Comparison of ENCODE assay signal across 8 cellular contexts in the genomic region with DNA sequence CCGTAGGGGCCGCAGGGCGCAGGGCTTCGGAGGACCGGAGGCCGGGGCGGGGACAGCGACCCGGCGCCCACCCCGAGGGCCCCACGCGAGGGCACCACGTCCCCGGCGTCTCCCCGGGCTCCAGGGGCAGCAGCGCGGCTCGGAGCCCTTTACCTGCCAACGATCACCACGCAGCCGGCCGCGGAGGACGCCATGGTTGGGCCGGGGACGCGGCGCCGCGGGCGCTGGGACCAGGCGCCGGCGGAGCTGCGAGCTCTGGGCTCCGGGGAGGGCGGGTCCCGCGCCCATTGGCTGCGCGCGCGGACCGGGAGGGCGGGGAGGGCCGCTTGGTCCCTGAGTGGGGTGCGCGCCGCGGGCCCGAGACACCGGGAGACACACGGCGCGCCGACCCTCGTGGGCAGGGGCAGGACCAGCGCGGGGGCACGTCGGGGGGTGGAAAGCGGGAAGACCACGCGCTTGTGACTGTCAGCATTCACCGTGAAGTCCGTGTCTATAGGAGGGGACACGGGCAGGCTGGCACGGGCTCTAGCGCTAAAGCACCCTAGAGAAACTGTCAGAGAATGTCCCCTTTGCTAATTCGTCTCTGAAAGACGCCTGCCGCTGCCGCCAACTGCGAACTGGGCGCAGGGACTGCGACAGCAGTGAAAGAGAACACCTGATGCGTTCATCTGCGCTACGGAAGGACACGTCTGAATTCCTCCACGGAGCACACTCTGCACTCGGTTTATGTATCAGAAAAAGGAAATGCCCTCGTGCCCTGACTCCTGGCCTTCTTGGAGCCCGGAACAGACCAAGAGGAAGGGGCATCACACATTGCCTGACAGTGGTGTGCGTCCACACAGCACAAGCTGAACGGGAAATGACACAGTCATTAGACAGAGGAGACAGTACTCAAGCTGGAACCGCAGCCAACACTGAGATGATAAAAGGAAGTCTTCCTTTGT. TPM values are rescaled to one million over a fixed set of nuclear protein-coding genes. Genes with fewer than 3 reads are reported as not detected.
DNase-seq lines count a peak whose midpoint lies in the region; ATAC-seq and TF ChIP-seq lines count a peak whose summit lies in the region.

A gene with protein sequence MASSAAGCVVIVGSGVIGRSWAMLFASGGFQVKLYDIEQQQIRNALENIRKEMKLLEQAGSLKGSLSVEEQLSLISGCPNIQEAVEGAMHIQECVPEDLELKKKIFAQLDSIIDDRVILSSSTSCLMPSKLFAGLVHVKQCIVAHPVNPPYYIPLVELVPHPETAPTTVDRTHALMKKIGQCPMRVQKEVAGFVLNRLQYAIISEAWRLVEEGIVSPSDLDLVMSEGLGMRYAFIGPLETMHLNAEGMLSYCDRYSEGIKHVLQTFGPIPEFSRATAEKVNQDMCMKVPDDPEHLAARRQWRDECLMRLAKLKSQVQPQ (minus strand): TSS at position 257 of the 944 bp plus-strand sequence. CDS start 63 bp downstream, at position 194.

- no peaks in the 10 kb centered on the region for H3K27me3 ChIP-seq in AG04450 (ENCODE audit: control insufficient read depth, insufficient read depth, low read length)
- H3K27me3 ChIP-seq in dorsolateral prefrontal cortex = no peaks in the 10 kb centered on the region

- no peak for TF ChIP-seq CTCF in AG04450 (IDR thresholded peaks at IDR 0.05; ENCODE audit: low read depth, low read length)
- TF ChIP-seq CTCF in dorsolateral prefrontal cortex (IDR thresholded peaks at IDR 0.05 in 54 of 56, conservative IDR thresholded peaks at IDR 0.05 in 2 of 56; ENCODE audit: low read depth in 1 of 56, partially characterized antibody in 56 of 56) = peak in 9 of 56 donors; percentile 4 to 36 (median 9)
- no peak for TF ChIP-seq CTCF in lower leg skin (IDR thresholded peaks at IDR 0.05)

- in situ Hi-C loops in GM18951 (cut with MboI; ENCODE audit: low sequenced_read_pairs, unreplicated experiment) = no loop called here

- intact Hi-C loops in dorsolateral prefrontal cortex (cut with DNase I) = loop anchor here (2.0 to 10.0 kb wide), 3 partner anchors 41 to 179 kb away; a partner anchor contains a TSS
- intact Hi-C loops in lower leg skin (cut with DNase I; ENCODE audit: low total_unique reads) = no loop called here

- H3K4me3 ChIP-seq in AG04450 (ENCODE audit: low read depth, low read length) (peak within 1 kb of the TSS; percentile 82), dorsolateral prefrontal cortex (peak within 1 kb of the TSS; percentile 49 to 99 (median 90)), lower leg skin (ENCODE audit: low read depth, poor library complexity, severe bottlenecking) (peak within 1 kb of the TSS; percentile 77)

- TF ChIP-seq POLR2A in GM18951 (IDR thresholded peaks at IDR 0.05; ENCODE audit: extremely low read depth, insufficient read depth, insufficient read length) = peak; percentile 85
- no peak for TF ChIP-seq POLR2A in lower leg skin (IDR thresholded peaks at IDR 0.05)

- peak; percentile 68 for ATAC-seq in HG03196 (IDR thresholded peaks at IDR 0.05; ENCODE audit: unreplicated experiment)

- no peak for DNase-seq in AG04450 (ENCODE audit: low read depth, low spot score)
- DNase-seq in NCI-H748 (lab: John Stamatoyannopoulos, UW; ENCODE audit: unreplicated experiment) = peak; percentile 92
- DNase-seq in activated CD4-positive, alpha-beta T cell treated with anti-CD3 and anti-CD28 coated beads, Interleukin-2, amount 50 U/mL, for 48 hours = peak; percentile 68 to 72
- DNase-seq in dorsolateral prefrontal cortex = peak; percentile 75 to 94 (median 83)
- DNase-seq in lower leg skin (ENCODE audit: low spot score in 2 of 2) = peak; percentile 68 to 94
- peak; percentile 69 to 73 for DNase-seq in stimulated activated CD4-positive, alpha-beta T cell treated with anti-CD3 and anti-CD28 coated beads, Interleukin-4, amount 100 ng/mL, for 4 hours

- POLR2A ChIA-PET in AG04450 (lab: Yijun Ruan, JAX) = interaction anchor here (0.6 kb wide), 1 partner anchor 71 kb away, joined by 3 read pairs; no protein-coding TSS in a partner anchor

- 0 to 1% methylated on average over 49 to 57 of the region's 89 CpGs for WGBS in lower leg skin, 2 donors

- no peaks in the 10 kb centered on the region for H3K9me3 ChIP-seq in AG04450 (ENCODE audit: control insufficient read depth, insufficient read depth, low read length)

- CTCF ChIA-PET in AG04450 (lab: Charles Lee) = interaction anchor here (0.6 to 1.2 kb wide), 3 partner anchors 12 to 302 kb away, joined by 3 to 5 read pairs (median 3); no protein-coding TSS in a partner anchor

- peak within 1 kb of the TSS; percentile 47 for H3K27ac ChIP-seq in AG04450 (ENCODE audit: low read depth, low read length)
- H3K27ac ChIP-seq in dorsolateral prefrontal cortex = peak within 1 kb of the TSS; percentile 77 to 99 (median 96)

RNA-seq across cellular contexts. Expression of the gene that starts here (rescaled TPM):
- 21.6 and 23.2 TPM in 2 replicates for polyA plus RNA-seq in AG04450 (2011; rRNA removed)
- 11.0 and 16.0 TPM in 2 replicates for polyA minus RNA-seq in AG04450 (2011; rRNA and poly(A)+ RNA removed)
- 100 to 1,000 TPM in 6 of 120 experiments, 10 to 100 TPM in 114; 41.1 to 127 (median 74.6) TPM for total RNA-seq in dorsolateral prefrontal cortex
- 10 to 100 TPM; 10.3 to 21.4 (median 16.8) TPM for total RNA-seq in lower leg skin
